In the genomic region with DNA sequence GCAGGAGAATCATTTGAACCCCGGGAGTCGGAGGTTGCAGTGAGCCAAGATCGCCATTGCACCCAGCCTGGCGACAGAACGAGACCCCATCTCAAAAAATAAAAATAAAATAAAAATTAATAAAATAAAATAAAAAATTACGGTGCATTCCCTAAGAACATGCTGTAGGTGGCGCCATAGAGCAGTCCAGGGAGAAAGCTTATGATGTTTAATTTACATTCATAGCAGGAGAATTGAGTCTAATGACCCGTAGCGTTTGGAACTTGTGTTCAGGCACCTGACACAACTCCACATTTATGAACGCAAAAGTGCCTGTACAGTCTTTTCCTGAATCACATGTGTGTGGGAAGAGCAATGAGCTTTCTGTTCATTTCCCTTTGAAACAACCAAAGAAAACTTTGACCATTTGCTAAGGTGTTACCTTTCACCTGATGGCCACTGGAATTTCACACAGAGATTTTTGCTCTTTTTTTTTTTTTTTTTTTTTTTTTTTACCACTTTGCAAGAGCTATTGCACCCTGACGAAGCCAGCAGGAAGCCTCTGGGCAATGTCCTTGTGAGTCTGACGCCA, we compare ENCODE assay signal across 9 cellular contexts.
DNase-seq lines count a peak whose midpoint lies in the region; ATAC-seq and TF ChIP-seq lines count a peak whose summit lies in the region.
"Had no signal": no experiment of that assay in that cellular context is flagged by ENCODE, and none has a peak within 500 bp of the region (broad histone marks: within the 10 kb centered on the region; RNA-seq: fewer than 3 reads in every experiment).

No MANE protein-coding gene starts in this region.

- DNase-seq in Calu3: peak; percentile 13
- peak; percentile 35 for DNase-seq in GM23338 (ENCODE audit: low spot score)
- no peak for DNase-seq in RWPE2 (ENCODE audit: low spot score)
- DNase-seq in fibroblast of pulmonary artery (ENCODE audit: low read depth): peak; percentile 58
- DNase-seq in stimulated activated CD8-positive, alpha-beta memory T cell treated with anti-CD3 and anti-CD28 coated beads, Interleukin-12 subunit alpha, Interleukin-12 subunit beta, amount 100 ng/mL, for 1 hour (ENCODE audit: low read depth): peak; percentile 8
- DNase-seq in dedifferentiated amniotic fluid mesenchymal stem cell (ENCODE audit: extremely low spot score): no peak

- H3K4me3 ChIP-seq in GM23338: no peak overlapping the region
- no peak overlapping the region for H3K4me3 ChIP-seq in RWPE2 (ENCODE audit: severe bottlenecking)
- no peak overlapping the region for H3K4me3 ChIP-seq in fibroblast of pulmonary artery (replicated peaks; ENCODE audit: low read depth, low read length)

- H3K4me1 Mint-ChIP-seq in Calu3 (ENCODE audit: low read depth, unreplicated experiment) (no peaks in the 10 kb centered on the region), GM23338 (no peaks in the 10 kb centered on the region)

- H3K36me3 ChIP-seq in GM23338 (ENCODE audit: insufficient read depth) (no peaks in the 10 kb centered on the region), RWPE2 (ENCODE audit: low read depth) (no peaks in the 10 kb centered on the region)

- H3K36me3 Mint-ChIP-seq in Calu3 (ENCODE audit: insufficient read depth, unreplicated experiment): no peaks in the 10 kb centered on the region
- H3K36me3 Mint-ChIP-seq in GM23338 (ENCODE audit: low read depth): no peaks in the 10 kb centered on the region; the same call in 2 of the 3 replicates

- no peaks in the 10 kb centered on the region; the same call in 1 of the 2 replicates for H4K20me1 ChIP-seq in GM23338 (replicated peaks; ENCODE audit: insufficient read depth)

- TF ChIP-seq CTCF in Calu3 (IDR thresholded peaks at IDR 0.05; ENCODE audit: unreplicated experiment) (peak; percentile 59), GM23338 (conservative IDR thresholded peaks at IDR 0.05; ENCODE audit: low read depth in 2 of 2) (peak; percentile 47 to 56; a peak in 3 of 4 replicates), RWPE2 (IDR thresholded peaks at IDR 0.05; ENCODE audit: poor library complexity, severe bottlenecking) (peak; percentile 84), fibroblast of pulmonary artery (IDR thresholded peaks at IDR 0.05; ENCODE audit: low read length, missing control alignments) (peak; percentile 83)

- H3K27me3 Mint-ChIP-seq in Calu3 (ENCODE audit: unreplicated experiment) (peaks cover 61% of the 10 kb centered on the region), GM23338 (ENCODE audit: insufficient read depth, low read depth, poor library complexity) (peaks cover 5% of the 10 kb centered on the region)

- no peak for ATAC-seq in GM23338
- no peak for ATAC-seq in RWPE2 (ENCODE audit: low read depth)
- no peak for ATAC-seq in GM21447 (IDR thresholded peaks at IDR 0.05; ENCODE audit: unreplicated experiment)
- ATAC-seq in activated CD4-positive, CD25-positive, alpha-beta regulatory T cell treated with anti-CD3 and anti-CD28 coated beads, Interleukin-2, amount 50 U/mL, for 24 hours: no peak

- no peaks in the 10 kb centered on the region for H3K4me1 ChIP-seq in GM23338 (ENCODE audit: insufficient read depth)
- no peaks in the 10 kb centered on the region for H3K4me1 ChIP-seq in RWPE2 (ENCODE audit: insufficient read depth, poor library complexity, severe bottlenecking)

- H3K9me2 ChIP-seq in GM23338 (ENCODE audit: insufficient read depth): no peaks in the 10 kb centered on the region

- H3K79me2 ChIP-seq in GM23338 (replicated peaks; ENCODE audit: insufficient read depth): no peaks in the 10 kb centered on the region

- intact Hi-C loops in Calu3 (cut with micrococcal nuclease; ENCODE audit: unreplicated experiment): no loop called here

- no peak overlapping the region for H3K27ac ChIP-seq in GM23338 (ENCODE audit: low read depth)
- no peak overlapping the region for H3K27ac ChIP-seq in RWPE2 (ENCODE audit: poor library complexity, severe bottlenecking)

- H3K4me2 ChIP-seq in GM23338: no peak overlapping the region

- H3K27ac Mint-ChIP-seq in Calu3 (ENCODE audit: unreplicated experiment): no peak overlapping the region
- no peak overlapping the region for H3K27ac Mint-ChIP-seq in GM23338
- H3K27ac Mint-ChIP-seq: T-helper 1 cell treated with Interleukin-12 subunit alpha and Interleukin-12 subunit beta and Interleukin-4 antibody, amounts not matched to agents 30 μg/mL and 1 μg/mL, for 36 hours had no signal

- H3K9me3 ChIP-seq in RWPE2 (ENCODE audit: severe bottlenecking): no peaks in the 10 kb centered on the region

- no peak overlapping the region for H2AFZ ChIP-seq in GM23338

- no TSS peak for BruUV-seq in Calu3 (replicated peaks; lab: Mats Ljungman, UMichigan)

- no peak overlapping the region for H3K4me3 Mint-ChIP-seq in Calu3 (ENCODE audit: low read depth, unreplicated experiment)
- H3K4me3 Mint-ChIP-seq in GM23338: no peak overlapping the region
- H3K4me3 Mint-ChIP-seq: T-helper 1 cell treated with Interleukin-12 subunit alpha and Interleukin-12 subunit beta and Interleukin-4 antibody, amounts not matched to agents 30 μg/mL and 1 μg/mL, for 36 hours had no signal

- H3K27me3 ChIP-seq in GM23338 (ENCODE audit: insufficient read depth) (no peaks in the 10 kb centered on the region), RWPE2 (ENCODE audit: insufficient read depth, poor library complexity, severe bottlenecking) (peaks cover 4% of the 10 kb centered on the region)

- H3K9me3 Mint-ChIP-seq in Calu3 (ENCODE audit: low read depth, unreplicated experiment) (no peaks in the 10 kb centered on the region), GM23338 (no peaks in the 10 kb centered on the region)
- H3K9me3 Mint-ChIP-seq: T-helper 1 cell treated with Interleukin-12 subunit alpha and Interleukin-12 subunit beta and Interleukin-4 antibody, amounts not matched to agents 30 μg/mL and 1 μg/mL, for 36 hours had no signal

- no peaks in the 10 kb centered on the region for H3F3A ChIP-seq in GM23338 (replicated peaks; ENCODE audit: low read depth)

- CTCF ChIA-PET in Calu3 (lab: Charles Lee): interaction anchor here (0.7 to 1.0 kb wide), 3 partner anchors 9 to 158 kb away, joined by 3 to 9 read pairs (median 3); no protein-coding TSS in a partner anchor

TF ChIP-seq in GM23338, 12 proteins besides CTCF, POLR2A, EP300 and RAD21 (continues in another document):
- TF ChIP-seq STAT1 (IDR thresholded peaks at IDR 0.05; ENCODE audit: unreplicated experiment) (no peak), ZNF331 (CRISPR knock-in tag; IDR thresholded peaks at IDR 0.05; ENCODE audit: low read depth) (no peak), EZH2 (IDR thresholded peaks at IDR 0.05; ENCODE audit: low read depth, unreplicated experiment) (no peak), ZNF114 (CRISPR knock-in tag; IDR thresholded peaks at IDR 0.05) (no peak), EZH2phosphoT487 (IDR thresholded peaks at IDR 0.05; ENCODE audit: unreplicated experiment) (no peak), CREB1 (CRISPR knock-in tag; IDR thresholded peaks at IDR 0.05; ENCODE audit: low read depth) (no peak), JUNB (IDR thresholded peaks at IDR 0.05; ENCODE audit: unreplicated experiment) (no peak), POLR2AphosphoS5 (IDR thresholded peaks at IDR 0.05; ENCODE audit: low read depth) (no peak)
- TF ChIP-seq, protein P1, sequence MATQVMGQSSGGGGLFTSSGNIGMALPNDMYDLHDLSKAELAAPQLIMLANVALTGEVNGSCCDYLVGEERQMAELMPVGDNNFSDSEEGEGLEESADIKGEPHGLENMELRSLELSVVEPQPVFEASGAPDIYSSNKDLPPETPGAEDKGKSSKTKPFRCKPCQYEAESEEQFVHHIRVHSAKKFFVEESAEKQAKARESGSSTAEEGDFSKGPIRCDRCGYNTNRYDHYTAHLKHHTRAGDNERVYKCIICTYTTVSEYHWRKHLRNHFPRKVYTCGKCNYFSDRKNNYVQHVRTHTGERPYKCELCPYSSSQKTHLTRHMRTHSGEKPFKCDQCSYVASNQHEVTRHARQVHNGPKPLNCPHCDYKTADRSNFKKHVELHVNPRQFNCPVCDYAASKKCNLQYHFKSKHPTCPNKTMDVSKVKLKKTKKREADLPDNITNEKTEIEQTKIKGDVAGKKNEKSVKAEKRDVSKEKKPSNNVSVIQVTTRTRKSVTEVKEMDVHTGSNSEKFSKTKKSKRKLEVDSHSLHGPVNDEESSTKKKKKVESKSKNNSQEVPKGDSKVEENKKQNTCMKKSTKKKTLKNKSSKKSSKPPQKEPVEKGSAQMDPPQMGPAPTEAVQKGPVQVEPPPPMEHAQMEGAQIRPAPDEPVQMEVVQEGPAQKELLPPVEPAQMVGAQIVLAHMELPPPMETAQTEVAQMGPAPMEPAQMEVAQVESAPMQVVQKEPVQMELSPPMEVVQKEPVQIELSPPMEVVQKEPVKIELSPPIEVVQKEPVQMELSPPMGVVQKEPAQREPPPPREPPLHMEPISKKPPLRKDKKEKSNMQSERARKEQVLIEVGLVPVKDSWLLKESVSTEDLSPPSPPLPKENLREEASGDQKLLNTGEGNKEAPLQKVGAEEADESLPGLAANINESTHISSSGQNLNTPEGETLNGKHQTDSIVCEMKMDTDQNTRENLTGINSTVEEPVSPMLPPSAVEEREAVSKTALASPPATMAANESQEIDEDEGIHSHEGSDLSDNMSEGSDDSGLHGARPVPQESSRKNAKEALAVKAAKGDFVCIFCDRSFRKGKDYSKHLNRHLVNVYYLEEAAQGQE (IDR thresholded peaks at IDR 0.05; ENCODE audit: unreplicated experiment): no peak

Comparison
In these comparisons a context has a peak if more than half of its experiments do, and no peak if none do; other contexts are left out.
1. DNase-seq: peak in Calu3 (single experiment), GM23338 (single experiment), fibroblast of pulmonary artery (single experiment) and stimulated activated CD8-positive, alpha-beta memory T cell treated with anti-CD3 and anti-CD28 coated beads, Interleukin-12 subunit alpha, Interleukin-12 subunit beta, amount 100 ng/mL, for 1 hour (single experiment); none in RWPE2 (single experiment) and dedifferentiated amniotic fluid mesenchymal stem cell (single experiment).
2. Peak in every context shown above with its lines, with median percentiles within 50 percentile points of each other: CTCF ChIP-seq.